8 cellular contexts compared by ENCODE assay signal in genomic region chr5:176537608-176538504, GRCh38. TPM values are rescaled to one million over a fixed set of nuclear protein-coding genes. Genes with fewer than 3 reads are reported as not detected.
DNase-seq lines count a peak whose midpoint lies in the region; FAIRE-seq and TF ChIP-seq lines count a peak whose summit lies in the region.

No MANE protein-coding gene starts in this region.

- FAIRE-seq in RCC 7860 (lab: Jason Lieb, UNC) = peak; percentile 80

- intact Hi-C loops in activated T-helper 1 cell treated with anti-CD3 and anti-CD28 coated beads, Interleukin-12 subunit alpha, Interleukin-12 subunit beta, Interleukin-2, Interleukin-4 antibody, amounts not matched to agents 30 ng/mL and 10 ng/mL and 1 ng/mL, durations not matched to agents 14 hours and 24 hours and 36 hours (cut with micrococcal nuclease) = loop anchor here (1.0 to 10.0 kb wide), 16 partner anchors 73 to 1057 kb away; partner anchors contain the start of genes ARL10, CLTB, FAF2 and GPRIN1
- intact Hi-C loops in esophagus squamous epithelium (cut with DNase I) = loop anchor here (10.0 kb wide), 1 partner anchor 123 kb away; the partner anchor contains the start of gene CLTB

- H3K9me2 ChIP-seq in GM23248 (ENCODE audit: insufficient read depth) = no peaks in the 10 kb centered on the region
- no peaks in the 10 kb centered on the region for H3K9me2 ChIP-seq in Karpas-422 (replicated peaks; ENCODE audit: insufficient read depth, low read length)

- H3F3A ChIP-seq in GM23248 (ENCODE audit: insufficient read depth) = peaks cover 11% of the 10 kb centered on the region

- H3K4me1 Mint-ChIP-seq in activated T-helper 1 cell treated with anti-CD3 and anti-CD28 coated beads, Interleukin-12 subunit alpha, Interleukin-12 subunit beta, Interleukin-2, Interleukin-4 antibody, amounts not matched to agents 30 ng/mL and 10 ng/mL and 1 ng/mL, durations not matched to agents 14 hours and 24 hours and 36 hours (ENCODE audit: low read depth) = peaks cover 72% of the 10 kb centered on the region

- H3K4me1 ChIP-seq in GM23248 (ENCODE audit: insufficient read depth) = peaks cover 11% of the 10 kb centered on the region
- H3K4me1 ChIP-seq in Karpas-422 (ENCODE audit: low read length) = peaks cover 74% of the 10 kb centered on the region
- peaks cover 48 to 81% (median 63%) of the 10 kb centered on the region in 3 donors for H3K4me1 ChIP-seq in esophagus squamous epithelium
- H3K4me1 ChIP-seq in muscle layer of duodenum (ENCODE audit: control insufficient read depth in 1 of 2, insufficient read depth in 2 of 2, low read length in 2 of 2) = peaks cover 42 to 52% of the 10 kb centered on the region in 2 donors

- no peak for TF ChIP-seq CTCF in esophagus squamous epithelium (IDR thresholded peaks at IDR 0.05)

- no peaks in the 10 kb centered on the region for H3K9me3 ChIP-seq in GM23248 (ENCODE audit: low read depth)
- H3K9me3 ChIP-seq in Karpas-422 (ENCODE audit: low read length) = no peaks in the 10 kb centered on the region
- no peaks in the 10 kb centered on the region for H3K9me3 ChIP-seq in esophagus squamous epithelium
- no peaks in the 10 kb centered on the region for H3K9me3 ChIP-seq in muscle layer of duodenum (ENCODE audit: control insufficient read depth in 1 of 2, low read length in 2 of 2)

- H3K27ac ChIP-seq in GM23248 (peak overlapping the region; percentile 90), Karpas-422 (ENCODE audit: low read length) (peak overlapping the region; percentile 79), esophagus squamous epithelium (peak overlapping the region; percentile 96 to 100 (median 99)), muscle layer of duodenum (ENCODE audit: low read length) (peak overlapping the region; percentile 99)

- H3K4me3 ChIP-seq in GM23248 = peak overlapping the region; percentile 98
- H3K4me3 ChIP-seq in Karpas-422 (ENCODE audit: low read length) = peak overlapping the region; percentile 93
- H3K4me3 ChIP-seq in esophagus squamous epithelium = peak overlapping the region; percentile 78 to 97 (median 84)
- peak overlapping the region; percentile 90 to 96 for H3K4me3 ChIP-seq in muscle layer of duodenum (ENCODE audit: low read depth in 1 of 2, low read length in 2 of 2)

- H4K20me1 ChIP-seq in GM23248 (ENCODE audit: insufficient read depth) = no peaks in the 10 kb centered on the region
- H4K20me1 ChIP-seq in Karpas-422 (ENCODE audit: insufficient read depth, low read depth, low read length) = peaks cover 21% of the 10 kb centered on the region

- H3K27me3 Mint-ChIP-seq in activated T-helper 1 cell treated with anti-CD3 and anti-CD28 coated beads, Interleukin-12 subunit alpha, Interleukin-12 subunit beta, Interleukin-2, Interleukin-4 antibody, amounts not matched to agents 30 ng/mL and 10 ng/mL and 1 ng/mL, durations not matched to agents 14 hours and 24 hours and 36 hours (ENCODE audit: insufficient read depth) = no peaks in the 10 kb centered on the region

- peak overlapping the region; percentile 90 for H3K4me2 ChIP-seq in GM23248 (ENCODE audit: unreplicated experiment)
- H3K4me2 ChIP-seq in Karpas-422 (ENCODE audit: low read depth, low read length, poor library complexity, severe bottlenecking) = peak overlapping the region; percentile 96

- TF ChIP-seq POLR2A in esophagus squamous epithelium (IDR thresholded peaks at IDR 0.05) = peak in 2 of 4 donors; percentile 65 to 91

- in situ Hi-C loops in GM23248 (cut with MboI) = no loop called here

- peak overlapping the region; percentile 97 for H3K27ac Mint-ChIP-seq in activated T-helper 1 cell treated with anti-CD3 and anti-CD28 coated beads, Interleukin-12 subunit alpha, Interleukin-12 subunit beta, Interleukin-2, Interleukin-4 antibody, amounts not matched to agents 30 ng/mL and 10 ng/mL and 1 ng/mL, durations not matched to agents 14 hours and 24 hours and 36 hours

- 1% methylated on average over 45 to 48 of the region's 48 CpGs for WGBS in GM23248 (ENCODE audit: low coverage in 1 of 2, low lambda C conversion rate in 2 of 2, missing lambda C conversion rate in 2 of 2), 2 experiments
- WGBS in esophagus squamous epithelium, 2 donors = 2 to 4% methylated on average over 27 of the region's 48 CpGs

- H3K36me3 Mint-ChIP-seq in activated T-helper 1 cell treated with anti-CD3 and anti-CD28 coated beads, Interleukin-12 subunit alpha, Interleukin-12 subunit beta, Interleukin-2, Interleukin-4 antibody, amounts not matched to agents 30 ng/mL and 10 ng/mL and 1 ng/mL, durations not matched to agents 14 hours and 24 hours and 36 hours (ENCODE audit: low read depth) = peaks cover 11% of the 10 kb centered on the region

- H3K36me3 ChIP-seq in GM23248 (ENCODE audit: low read depth) (no peaks in the 10 kb centered on the region), Karpas-422 (ENCODE audit: insufficient read depth, low read length) (peaks cover 13% of the 10 kb centered on the region; the same call in 1 of the 2 replicates), esophagus squamous epithelium (no peaks in the 10 kb centered on the region), muscle layer of duodenum (ENCODE audit: control insufficient read depth in 1 of 2, insufficient read depth in 2 of 2, low read length in 2 of 2) (no peaks in the 10 kb centered on the region)

- no peaks in the 10 kb centered on the region for H3K9me3 Mint-ChIP-seq in activated T-helper 1 cell treated with anti-CD3 and anti-CD28 coated beads, Interleukin-12 subunit alpha, Interleukin-12 subunit beta, Interleukin-2, Interleukin-4 antibody, amounts not matched to agents 30 ng/mL and 10 ng/mL and 1 ng/mL, durations not matched to agents 14 hours and 24 hours and 36 hours

- H2AFZ ChIP-seq in GM23248 (peak overlapping the region; percentile 98), Karpas-422 (ENCODE audit: low read length) (peak overlapping the region; percentile 61; the same call in 1 of the 2 replicates)

- peaks cover 35% of the 10 kb centered on the region for H3K79me2 ChIP-seq in GM23248 (ENCODE audit: insufficient read depth)
- peaks cover 47% of the 10 kb centered on the region for H3K79me2 ChIP-seq in Karpas-422 (ENCODE audit: low read length)

- H3K27me3 ChIP-seq in GM23248 (replicated peaks; ENCODE audit: insufficient read depth) = no peaks in the 10 kb centered on the region
- H3K27me3 ChIP-seq in Karpas-422 (ENCODE audit: low read length) = no peaks in the 10 kb centered on the region
- no peaks in the 10 kb centered on the region for H3K27me3 ChIP-seq in esophagus squamous epithelium
- no peaks in the 10 kb centered on the region for H3K27me3 ChIP-seq in muscle layer of duodenum (ENCODE audit: low read depth, low read length)

- peak overlapping the region; percentile 96 for H3K4me3 Mint-ChIP-seq in activated T-helper 1 cell treated with anti-CD3 and anti-CD28 coated beads, Interleukin-12 subunit alpha, Interleukin-12 subunit beta, Interleukin-2, Interleukin-4 antibody, amounts not matched to agents 30 ng/mL and 10 ng/mL and 1 ng/mL, durations not matched to agents 14 hours and 24 hours and 36 hours

- DNase-seq in DMS79 (lab: John Stamatoyannopoulos, UW) (peak; percentile 86), GM23248 (peak; percentile 100), Karpas-422 (peak; percentile 99), RCC 7860 (ENCODE audit: low spot score) (peak; percentile 97), esophagus squamous epithelium (lab: John Stamatoyannopoulos, UW) (peak; percentile 98)
- peak; percentile 97 for DNase-seq in activated T-helper 1 cell treated with anti-CD3 and anti-CD28 coated beads, Interleukin-12 subunit alpha, Interleukin-12 subunit beta, Interleukin-2, Interleukin-4 antibody, amounts not matched to agents 30 ng/mL and 10 ng/mL and 1 ng/mL, durations not matched to agents 14 hours and 24 hours and 36 hours (ENCODE audit: low spot score)
- DNase-seq in stimulated activated CD8-positive, alpha-beta memory T cell treated with anti-CD3 and anti-CD28 coated beads, Interleukin-7, amount 100 ng/mL, for 4 hours (ENCODE audit: low read depth in 2 of 2) = peak; percentile 96 to 98

- H3K9ac ChIP-seq in GM23248 (peak overlapping the region; percentile 91), Karpas-422 (ENCODE audit: low read length) (peak overlapping the region; percentile 86)

RNA-seq across cellular contexts. Expression of gene RNF44, which starts 0.7 kb away (rescaled TPM):
- total RNA-seq in GM23248 (2014; rRNA removed; shearing (Covaris generic)) = 2.9 and 3.9 TPM in 2 replicates
- 2.0 and 2.1 TPM in 2 replicates for polyA plus RNA-seq in GM23248 (2016; fragmentation: Nextera tagmentation; extraction: Ambion mirVana)
- total RNA-seq in Karpas-422 (2014; rRNA removed; shearing (Covaris generic); ENCODE audit: low replicate concordance) = 33.1 and 55.8 TPM in 2 replicates
- total RNA-seq in activated T-helper 1 cell treated with anti-CD3 and anti-CD28 coated beads, Interleukin-12 subunit alpha, Interleukin-12 subunit beta, Interleukin-2, Interleukin-4 antibody, amounts not matched to agents 30 ng/mL and 10 ng/mL and 1 ng/mL, durations not matched to agents 14 hours and 24 hours and 36 hours = 78.0 and 80.3 TPM in 2 replicates
- total RNA-seq in esophagus squamous epithelium = 10 to 100 TPM in 3 of 4 donors, 1 to 10 TPM in 1; 8.8 to 23.1 (median 15.5) TPM

RNA-seq across cellular contexts. Expression of gene CDHR2, which starts 11.3 kb away (rescaled TPM):
- not detected in 2 replicates for total RNA-seq in GM23248 (2014; rRNA removed; shearing (Covaris generic))
- polyA plus RNA-seq in GM23248 (2016; fragmentation: Nextera tagmentation; extraction: Ambion mirVana) = not detected in 2 replicates
- total RNA-seq in Karpas-422 (2014; rRNA removed; shearing (Covaris generic); ENCODE audit: low replicate concordance) = 0.04 and 0.07 TPM in 2 replicates
- 0.08 and 0.42 TPM in 2 replicates for total RNA-seq in activated T-helper 1 cell treated with anti-CD3 and anti-CD28 coated beads, Interleukin-12 subunit alpha, Interleukin-12 subunit beta, Interleukin-2, Interleukin-4 antibody, amounts not matched to agents 30 ng/mL and 10 ng/mL and 1 ng/mL, durations not matched to agents 14 hours and 24 hours and 36 hours
- total RNA-seq in esophagus squamous epithelium = under 1 TPM in 1 of 4 donors, not detected in 3; under 0.01 TPM

Comparison
In these comparisons a context has a peak if more than half of its experiments do, and no peak if none do; other contexts are left out.
1. Peak in every context shown above with its lines: DNase-seq, H3K4me3 ChIP-seq and H3K27ac ChIP-seq.